ENCODE assay signal across 8 cellular contexts in genomic region chr4:70687821-70688794, GRCh38. TPM values are rescaled to one million over a fixed set of nuclear protein-coding genes. Genes with fewer than 3 reads are reported as not detected.
DNase-seq lines count a peak whose midpoint lies in the region; ATAC-seq, FAIRE-seq and TF ChIP-seq lines count a peak whose summit lies in the region.

Gene UTP3 (plus strand): TSS chr4:70688532. CDS start chr4:70688678, 146 bp downstream.

- intact Hi-C loops in endothelial cell of umbilical vein (cut with micrococcal nuclease): loop anchor here (1.0 kb wide), 5 partner anchors 16 to 305 kb away; partner anchors contain the start of genes DCK, GRSF1 and MOB1B

- peaks cover 15% of the 10 kb centered on the region for H3K4me1 ChIP-seq in OCI-LY3 (ENCODE audit: low read length)
- peaks cover 22% of the 10 kb centered on the region for H3K4me1 ChIP-seq in endothelial cell of umbilical vein (ENCODE audit: control insufficient read depth, extremely low read depth, insufficient read depth, low read length)

- BruUV-seq in endothelial cell of umbilical vein (replicated peaks; lab: Mats Ljungman, UMichigan): TSS peak; percentile 97

- TF ChIP-seq CTCF in OCI-LY3 (IDR thresholded peaks at IDR 0.05; ENCODE audit: low read depth, low read length): peak; percentile 97
- TF ChIP-seq CTCF in endothelial cell of umbilical vein (IDR thresholded peaks at IDR 0.05; ENCODE audit: extremely low read depth in 1 of 2, insufficient read depth in 1 of 2, low read depth in 1 of 2, low read length in 2 of 2): peak; percentile 96 to 99

- H3K36me3 ChIP-seq in OCI-LY3 (replicated peaks; ENCODE audit: low read depth, low read length) (peaks cover 10% of the 10 kb centered on the region), endothelial cell of umbilical vein (ENCODE audit: control insufficient read depth in 2 of 2, extremely low read depth in 1 of 2, insufficient read depth in 2 of 2, low read length in 2 of 2) (no peaks in the 10 kb centered on the region)

- peak; percentile 89 for ATAC-seq in GM21447 (IDR thresholded peaks at IDR 0.05; ENCODE audit: unreplicated experiment)

- H3K79me2 ChIP-seq in OCI-LY3 (ENCODE audit: low read length) (peaks cover 53% of the 10 kb centered on the region), endothelial cell of umbilical vein (ENCODE audit: control insufficient read depth, insufficient read depth, low read length) (peaks cover 31% of the 10 kb centered on the region)

- H3K27ac ChIP-seq in OCI-LY3 (ENCODE audit: low read length) (peak within 1 kb of the TSS; percentile 75), endothelial cell of umbilical vein (ENCODE audit: insufficient read depth, low read depth, low read length) (peak within 1 kb of the TSS; percentile 36)

- no peaks in the 10 kb centered on the region for H4K20me1 ChIP-seq in OCI-LY3 (ENCODE audit: insufficient read depth, low read length)
- no peaks in the 10 kb centered on the region for H4K20me1 ChIP-seq in endothelial cell of umbilical vein (replicated peaks; ENCODE audit: control insufficient read depth, extremely low read depth, insufficient read depth, low read length)

- peak within 1 kb of the TSS; percentile 90 for H3K9ac ChIP-seq in OCI-LY3 (ENCODE audit: low read length)
- peak within 1 kb of the TSS; percentile 82 for H3K9ac ChIP-seq in endothelial cell of umbilical vein (replicated peaks; ENCODE audit: extremely low read depth, insufficient read depth, low read length)

- POLR2A ChIA-PET in endothelial cell of umbilical vein (lab: Charles Lee): interaction anchor here (2.1 kb wide), 1 partner anchor 16 kb away, joined by 12 read pairs; no protein-coding TSS in a partner anchor

- H3K27me3 ChIP-seq in OCI-LY3 (ENCODE audit: low read depth, low read length): no peaks in the 10 kb centered on the region
- no peaks in the 10 kb centered on the region for H3K27me3 ChIP-seq in endothelial cell of umbilical vein (ENCODE audit: control insufficient read depth in 2 of 2, insufficient read depth in 2 of 2, low read length in 2 of 2)

- no peaks in the 10 kb centered on the region for H3K9me3 ChIP-seq in OCI-LY3 (ENCODE audit: insufficient read depth, low read length)
- no peaks in the 10 kb centered on the region for H3K9me3 ChIP-seq in endothelial cell of umbilical vein (replicated peaks; ENCODE audit: control insufficient read depth, insufficient read depth, low read length)

- DNase-seq in DMS 273 (lab: John Stamatoyannopoulos, UW; ENCODE audit: unreplicated experiment): peak; percentile 98
- DNase-seq in HuH-7 (ENCODE audit: low spot score): peak; percentile 63
- DNase-seq in activated T-cell treated with anti-CD3 and anti-CD28 coated beads for 1 hour (ENCODE audit: low read depth): peak; percentile 88
- peak; percentile 98 for DNase-seq in endothelial cell of umbilical vein (ENCODE audit: low read depth, low spot score)
- peak; percentile 97 for DNase-seq in middle frontal gyrus (ENCODE audit: extremely low spot score, low spot score)
- peak; percentile 80 to 83 for DNase-seq in stimulated activated CD8-positive, alpha-beta memory T cell treated with anti-CD3 and anti-CD28 coated beads, Interleukin-4, amount 100 ng/mL, for 1 hour (ENCODE audit: low read depth in 2 of 2, low spot score in 1 of 2)

- CTCF ChIA-PET in endothelial cell of umbilical vein (lab: Charles Lee): interaction anchor here (0.5 to 2.1 kb wide), 9 partner anchors 9 to 86 kb away, joined by 3 to 16 read pairs (median 3); no protein-coding TSS in a partner anchor

- no peaks in the 10 kb centered on the region for H3K9me1 ChIP-seq in endothelial cell of umbilical vein (replicated peaks; ENCODE audit: control insufficient read depth, extremely low read depth, insufficient read depth, low read length)

- H2AFZ ChIP-seq in OCI-LY3 (ENCODE audit: low read depth, low read length) (peak within 1 kb of the TSS; percentile 90), endothelial cell of umbilical vein (ENCODE audit: low read depth, low read length) (peak within 1 kb of the TSS; percentile 95)

- peak; percentile 83 for TF ChIP-seq POLR2A in endothelial cell of umbilical vein (IDR thresholded peaks at IDR 0.05; ENCODE audit: low read depth, low read length)

- peak; percentile 98 for FAIRE-seq in endothelial cell of umbilical vein (lab: Jason Lieb, UNC)

- H3K4me2 ChIP-seq in OCI-LY3 (ENCODE audit: low read length): peak within 1 kb of the TSS; percentile 86
- peak within 1 kb of the TSS; percentile 93 for H3K4me2 ChIP-seq in endothelial cell of umbilical vein (ENCODE audit: insufficient read depth, low read length)

- H3K4me3 ChIP-seq in OCI-LY3 (ENCODE audit: low read length) (peak within 1 kb of the TSS; percentile 84), endothelial cell of umbilical vein (replicated peaks in 1 of 3; ENCODE audit: insufficient read depth in 1 of 3, low read depth in 1 of 3, low read length in 3 of 3) (peak within 1 kb of the TSS; percentile 34 to 72 (median 62))

- dilution Hi-C loops in endothelial cell of umbilical vein (cut with MboI; ENCODE audit: extremely low pct_ligation_motif_present, low sequenced_read_pairs): no loop called here

TF ChIP-seq in endothelial cell of umbilical vein, 7 proteins besides CTCF, POLR2A, EP300 and RAD21:
- TF ChIP-seq MYC (IDR thresholded peaks at IDR 0.05; ENCODE audit: low read depth, low read length): peak; percentile 77
- peak; percentile 83 for TF ChIP-seq POLR2AphosphoS5 (IDR thresholded peaks at IDR 0.05; ENCODE audit: insufficient read depth, low read depth, low read length)
- no peak for TF ChIP-seq EZH2 (IDR thresholded peaks at IDR 0.05; ENCODE audit: borderline replicate concordance, low read depth, low read length, severe bottlenecking)
- peak; percentile 63 for TF ChIP-seq GATA2 (IDR thresholded peaks at IDR 0.05; ENCODE audit: insufficient read depth, insufficient read length, low read depth, low read length)
- TF ChIP-seq JUN (IDR thresholded peaks at IDR 0.05; ENCODE audit: borderline replicate concordance, insufficient read depth, insufficient read length, low read depth): no peak
- peak; percentile 22 for TF ChIP-seq FOS (IDR thresholded peaks at IDR 0.05; ENCODE audit: borderline replicate concordance, insufficient read depth, low read length)
- TF ChIP-seq MAX (IDR thresholded peaks at IDR 0.05; ENCODE audit: insufficient read depth, insufficient read length): peak; percentile 81

RNA-seq across cellular contexts. Expression of gene UTP3, which starts in this region (rescaled TPM):
- 32.8 and 34.7 TPM in 2 replicates for total RNA-seq in endothelial cell of umbilical vein
- 6.2 and 8.7 TPM in 2 replicates for polyA plus RNA-seq in endothelial cell of umbilical vein
- 20.2 and 21.0 TPM in 2 replicates for polyA plus RNA-seq in endothelial cell of umbilical vein (2011; cell fraction: cytosol; rRNA removed)
- 9.2 and 12.2 TPM in 2 replicates for polyA plus RNA-seq in endothelial cell of umbilical vein (2011; cell fraction: nucleus; rRNA removed)
- 26.3 and 38.0 TPM in 2 replicates for polyA plus RNA-seq in endothelial cell of umbilical vein (2012)
- polyA minus RNA-seq in endothelial cell of umbilical vein: 6.0 and 7.3 TPM in 2 replicates
- 3.7 TPM for polyA minus RNA-seq in endothelial cell of umbilical vein (2011; cell fraction: cytosol; rRNA and poly(A)+ RNA removed)
- 4.6 and 4.8 TPM in 2 replicates for polyA minus RNA-seq in endothelial cell of umbilical vein (2011; cell fraction: nucleus; rRNA and poly(A)+ RNA removed)

Comparison
In these comparisons a context has a peak if more than half of its experiments do, and no peak if none do; other contexts are left out.
1. Peak in every context shown above with its lines: DNase-seq, ATAC-seq, H3K4me3 ChIP-seq and H3K27ac ChIP-seq.